8 cellular contexts compared by ENCODE assay signal in the genomic region with DNA sequence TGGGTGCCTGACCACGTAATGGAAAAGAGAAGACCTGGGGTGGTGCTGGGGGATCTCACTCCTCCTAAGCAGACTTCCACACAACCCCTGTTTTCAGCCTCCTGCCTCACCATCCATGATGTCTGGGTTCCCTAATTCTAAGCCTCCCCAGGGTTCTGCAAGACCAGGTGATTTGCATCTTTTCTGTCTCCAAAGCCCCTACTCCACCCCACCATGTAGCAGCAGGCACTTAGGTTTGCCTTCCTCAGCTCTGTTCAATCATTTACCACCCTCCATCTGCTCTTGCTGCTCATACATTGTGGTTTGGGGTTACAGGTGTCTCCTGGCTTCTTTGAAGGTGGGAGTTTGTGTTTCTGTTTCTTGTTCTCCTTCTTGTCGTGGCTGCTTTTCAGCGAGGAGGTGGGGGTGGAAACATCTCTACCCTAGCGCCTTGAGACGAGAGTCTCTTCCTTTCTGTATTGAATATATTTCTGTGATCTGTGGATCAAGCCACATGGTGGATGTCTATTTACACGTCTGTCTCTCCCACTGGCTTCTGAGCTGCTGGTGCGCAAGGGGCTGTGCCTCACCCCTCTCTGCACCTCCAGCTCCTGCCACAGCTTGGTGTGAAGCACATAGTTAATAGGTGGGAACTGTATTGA. TPM values are rescaled to one million over a fixed set of nuclear protein-coding genes. Genes with fewer than 3 reads are reported as not detected.
DNase-seq lines count a peak whose midpoint lies in the region; ATAC-seq and TF ChIP-seq lines count a peak whose summit lies in the region.

No MANE protein-coding gene starts in this region.

- H3K4me1 ChIP-seq in BLaER1 treated with 17β-estradiol and CSF1 and Interleukin-3, amounts not matched to agents 10 nM and 100 nM = peaks cover 26 to 54% (median 46%) of the 10 kb centered on the region in 10 experiments
- H3K4me1 ChIP-seq in foreskin keratinocyte (no peaks in the 10 kb centered on the region), PC-3 (ENCODE audit: insufficient read depth, low read length) (no peaks in the 10 kb centered on the region)

- peak overlapping the region; percentile 81 to 85 for H3K27ac Mint-ChIP-seq in stimulated activated naive CD8-positive, alpha-beta T cell treated with anti-CD3 and anti-CD28 coated beads, Interleukin-15, amount 100 ng/mL, for 72 hours

- BruUV-seq in PC-3 (replicated peaks; lab: Mats Ljungman, UMichigan) = no TSS peak

- H3K4me3 Mint-ChIP-seq in stimulated activated naive CD8-positive, alpha-beta T cell treated with anti-CD3 and anti-CD28 coated beads, Interleukin-15, amount 100 ng/mL, for 72 hours = peak overlapping the region; percentile 65 to 80

- no peaks in the 10 kb centered on the region for H3K27me3 ChIP-seq in BLaER1 treated with 17β-estradiol and CSF1 and Interleukin-3, amounts not matched to agents 10 nM and 100 nM
- H3K27me3 ChIP-seq in foreskin keratinocyte (peaks cover 10% of the 10 kb centered on the region), PC-3 (ENCODE audit: low read length) (no peaks in the 10 kb centered on the region)

- no peak for TF ChIP-seq CTCF in foreskin keratinocyte (conservative IDR thresholded peaks at IDR 0.05)
- TF ChIP-seq CTCF in PC-3 (conservative IDR thresholded peaks at IDR 0.05; ENCODE audit: low read depth, low read length) = no peak

- intact Hi-C loops in PC-3 (cut with micrococcal nuclease) = no loop called here

- CTCF ChIA-PET in PC-3 (lab: Charles Lee) = no interaction called here

- H3K9me3 Mint-ChIP-seq in stimulated activated naive CD8-positive, alpha-beta T cell treated with anti-CD3 and anti-CD28 coated beads, Interleukin-15, amount 100 ng/mL, for 72 hours = peaks cover 10 to 15% of the 10 kb centered on the region in 2 donors

- no peaks in the 10 kb centered on the region for H3F3A ChIP-seq in PC-3 (ENCODE audit: low read length, unreplicated experiment)

- peaks cover 6 to 24% (median 13%) of the 10 kb centered on the region in 11 experiments for H3K36me3 ChIP-seq in BLaER1 treated with 17β-estradiol and CSF1 and Interleukin-3, amounts not matched to agents 10 nM and 100 nM
- no peaks in the 10 kb centered on the region for H3K36me3 ChIP-seq in PC-3 (ENCODE audit: low read depth, low read length)

- no peak overlapping the region for H3K9ac ChIP-seq in BLaER1 treated with 17β-estradiol and CSF1 and Interleukin-3, amounts not matched to agents 10 nM and 100 nM
- no peak overlapping the region for H3K9ac ChIP-seq in PC-3 (ENCODE audit: low read length)

- H2AFZ ChIP-seq in PC-3 (ENCODE audit: low read length) = no peak overlapping the region

- H3K4me1 Mint-ChIP-seq in stimulated activated naive CD8-positive, alpha-beta T cell treated with anti-CD3 and anti-CD28 coated beads, Interleukin-15, amount 100 ng/mL, for 72 hours = peaks cover 89% of the 10 kb centered on the region

- H3K9me2 ChIP-seq in PC-3 (replicated peaks; ENCODE audit: low read length) = no peaks in the 10 kb centered on the region

- ATAC-seq in GM19455 (IDR thresholded peaks at IDR 0.05; ENCODE audit: unreplicated experiment) (peak; percentile 77), HG03520 (IDR thresholded peaks at IDR 0.05; ENCODE audit: unreplicated experiment) (peak; percentile 71), foreskin keratinocyte (no peak), PC-3 (no peak)
- peak; percentile 82 for ATAC-seq in stimulated activated naive CD8-positive, alpha-beta T cell treated with anti-CD3 and anti-CD28 coated beads, Interleukin-15, amount 100 ng/mL, for 72 hours

- no peaks in the 10 kb centered on the region for H3K27me3 Mint-ChIP-seq in stimulated activated naive CD8-positive, alpha-beta T cell treated with anti-CD3 and anti-CD28 coated beads, Interleukin-15, amount 100 ng/mL, for 72 hours

- H4K20me1 ChIP-seq in BLaER1 treated with 17β-estradiol and CSF1 and Interleukin-3, amounts not matched to agents 10 nM and 100 nM = peaks cover 0 to 31% (median 5%) of the 10 kb centered on the region in 11 experiments; a peak in 10 of 22 replicates
- no peaks in the 10 kb centered on the region for H4K20me1 ChIP-seq in PC-3 (ENCODE audit: low read length)

- H3K27ac ChIP-seq in BLaER1 treated with 17β-estradiol and CSF1 and Interleukin-3, amounts not matched to agents 10 nM and 100 nM = no peak overlapping the region
- H3K27ac ChIP-seq in foreskin keratinocyte = no peak overlapping the region
- no peak overlapping the region for H3K27ac ChIP-seq in PC-3 (ENCODE audit: low read length)

- H3K4me3 ChIP-seq in BLaER1 treated with 17β-estradiol and CSF1 and Interleukin-3, amounts not matched to agents 10 nM and 100 nM = no peak overlapping the region
- H3K4me3 ChIP-seq in PC-3 (ENCODE audit: low read length) = no peak overlapping the region

- H3K9me3 ChIP-seq in BLaER1 treated with 17β-estradiol and CSF1 and Interleukin-3, amounts not matched to agents 10 nM and 100 nM (replicated peaks in 1 of 11) = peaks cover 0 to 8% (median 0%) of the 10 kb centered on the region in 11 experiments; a peak in 3 of 22 replicates
- H3K9me3 ChIP-seq in PC-3 (ENCODE audit: low read length) = no peaks in the 10 kb centered on the region

- no peaks in the 10 kb centered on the region for H3K79me2 ChIP-seq in PC-3 (ENCODE audit: low read length)

- POLR2A ChIA-PET in PC-3 (lab: Charles Lee; ENCODE audit: unreplicated experiment) = no interaction called here

- DNase-seq in activated effector memory CD4-positive, alpha-beta T cell treated with Interleukin-2 at 50 U/mL for 16 hours = peak; percentile 60
- DNase-seq in stimulated activated naive CD8-positive, alpha-beta T cell treated with anti-CD3 and anti-CD28 coated beads, Interleukin-15, amount 100 ng/mL, for 72 hours = peak in 1 of 2 donors; percentile 72
- DNase-seq in foreskin keratinocyte (no peak), NCI-H748 treated with DMSO at 0.1 percent for 48 hours (lab: John Stamatoyannopoulos, UW) (no peak), PC-3 (no peak)

- peak overlapping the region; percentile 31 to 77 (median 54); a peak in 21 of 22 replicates for H3K4me2 ChIP-seq in BLaER1 treated with 17β-estradiol and CSF1 and Interleukin-3, amounts not matched to agents 10 nM and 100 nM
- H3K4me2 ChIP-seq in PC-3 (ENCODE audit: low read length) = no peak overlapping the region

RNA-seq across cellular contexts. Expression of gene SSTR3, which starts 6.6 kb away (rescaled TPM):
- total RNA-seq in foreskin keratinocyte = not detected in 2 replicates
- polyA plus RNA-seq in foreskin keratinocyte = not detected in 2 replicates
- 0.55 TPM in 1 of 2 replicates, not detected in the other for total RNA-seq in PC-3 (2014; rRNA removed)

RNA-seq across cellular contexts. Expression of gene RAC2, which starts 25.2 kb away (rescaled TPM):
- total RNA-seq in foreskin keratinocyte (75.9 and 77.0 TPM in 2 replicates), PC-3 (2014; rRNA removed) (50.5 and 54.5 TPM in 2 replicates)
- polyA plus RNA-seq in foreskin keratinocyte = 116 and 117 TPM in 2 replicates

RNA-seq across cellular contexts. Expression of gene C1QTNF6, which starts 30.8 kb away (rescaled TPM):
- total RNA-seq in foreskin keratinocyte = 11.3 and 12.6 TPM in 2 replicates
- 14.9 and 17.3 TPM in 2 replicates for polyA plus RNA-seq in foreskin keratinocyte
- 3.8 and 5.5 TPM in 2 replicates for total RNA-seq in PC-3 (2014; rRNA removed)

Comparison
In these comparisons a context has a peak if more than half of its experiments do, and no peak if none do; other contexts are left out.
1. ATAC-seq: peak in GM19455 (single experiment), HG03520 (single experiment) and stimulated activated naive CD8-positive, alpha-beta T cell treated with anti-CD3 and anti-CD28 coated beads, Interleukin-15, amount 100 ng/mL, for 72 hours (single experiment); none in foreskin keratinocyte (single experiment) and PC-3 (single experiment).